11 cellular contexts compared by ENCODE assay signal in the genomic region with DNA sequence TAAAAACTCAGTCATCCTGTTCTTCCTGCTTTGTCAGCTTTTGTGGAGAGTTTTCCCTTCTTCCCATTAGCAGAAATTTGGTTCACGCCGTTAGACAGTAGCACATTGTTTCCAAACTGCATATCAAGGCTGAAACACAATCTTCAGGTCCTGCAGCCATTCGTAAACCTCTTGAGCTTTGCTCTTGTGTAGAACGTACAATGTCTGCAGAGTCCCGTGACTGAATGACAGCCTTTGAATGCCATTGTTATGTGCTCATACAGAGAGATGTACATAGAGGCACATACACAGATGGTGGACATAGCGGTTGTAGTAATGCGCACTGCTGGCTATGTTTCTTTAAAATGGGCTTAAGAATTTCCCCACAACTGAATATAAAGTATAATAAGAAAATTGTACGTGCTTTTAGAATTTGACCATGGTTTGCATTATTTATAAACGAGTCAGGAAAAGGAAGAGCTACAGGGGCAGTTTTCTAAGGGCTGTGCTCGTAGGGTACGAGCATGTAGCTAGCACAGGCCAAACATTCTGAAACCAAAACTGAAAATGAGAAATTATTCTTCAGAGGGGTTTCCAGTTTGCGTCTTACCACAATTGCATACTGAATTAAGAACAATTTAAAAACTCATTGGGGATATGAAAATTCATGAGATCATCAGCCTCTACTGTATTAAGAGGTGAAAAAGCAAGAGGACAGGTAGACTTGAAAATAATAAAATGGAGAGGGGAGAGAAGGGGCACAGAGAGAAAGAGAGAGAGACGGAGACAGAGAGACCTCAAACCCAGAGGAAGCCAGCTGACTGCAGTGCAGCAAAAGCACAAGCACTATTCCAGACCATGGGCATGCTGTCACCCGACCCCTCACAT.
DNase-seq lines count a peak whose midpoint lies in the region; ATAC-seq and TF ChIP-seq lines count a peak whose summit lies in the region.
"Had no signal": no experiment of that assay in that cellular context is flagged by ENCODE, and none has a peak within 500 bp of the region (broad histone marks: within the 10 kb centered on the region; RNA-seq: fewer than 3 reads in every experiment).

No MANE protein-coding gene starts in this region.

- no peaks in the 10 kb centered on the region for H3K36me3 Mint-ChIP-seq in activated naive CD4-positive, alpha-beta T cell treated with anti-CD3 and anti-CD28 coated beads, Interleukin-2, amount 10 ng/mL, durations not matched to agents 7 days and 5 days
- no peaks in the 10 kb centered on the region for H3K36me3 Mint-ChIP-seq in stimulated activated memory B cell treated with anti-CD40 and anti-IgM and Interleukin-4, amounts not matched to agents 10 μg/mL and 1 μg/mL and 100 μg/mL, for 72 hours
- H3K36me3 Mint-ChIP-seq in chondrocyte (ENCODE audit: low read depth), result no peaks in the 10 kb centered on the region

- H3K27me3 Mint-ChIP-seq in activated naive CD4-positive, alpha-beta T cell treated with anti-CD3 and anti-CD28 coated beads, Interleukin-2, amount 10 ng/mL, durations not matched to agents 7 days and 5 days, result peaks cover 3% of the 10 kb centered on the region
- no peaks in the 10 kb centered on the region for H3K27me3 Mint-ChIP-seq in stimulated activated memory B cell treated with anti-CD40 and anti-IgM and Interleukin-4, amounts not matched to agents 10 μg/mL and 1 μg/mL and 100 μg/mL, for 72 hours
- no peaks in the 10 kb centered on the region for H3K27me3 Mint-ChIP-seq in chondrocyte (ENCODE audit: low read depth)

- H3K4me3 Mint-ChIP-seq in activated naive CD4-positive, alpha-beta T cell treated with anti-CD3 and anti-CD28 coated beads, Interleukin-2, amount 10 ng/mL, durations not matched to agents 7 days and 5 days, result no peak overlapping the region
- H3K4me3 Mint-ChIP-seq in stimulated activated memory B cell treated with anti-CD40 and anti-IgM and Interleukin-4, amounts not matched to agents 10 μg/mL and 1 μg/mL and 100 μg/mL, for 72 hours, result peak overlapping the region; percentile 77
- H3K4me3 Mint-ChIP-seq in chondrocyte (ENCODE audit: unreplicated experiment), result no peak overlapping the region
- H3K4me3 Mint-ChIP-seq: nephron had no signal

- ATAC-seq in HG02763 (IDR thresholded peaks at IDR 0.05; ENCODE audit: unreplicated experiment), result peak; percentile 71
- ATAC-seq in stimulated activated memory B cell treated with anti-CD40 and anti-IgM and Interleukin-4, amounts not matched to agents 10 μg/mL and 1 μg/mL and 100 μg/mL, for 72 hours, result peak; percentile 81
- ATAC-seq: HCT116 had no signal

- peaks cover 43% of the 10 kb centered on the region for H3K79me2 ChIP-seq in OCI-LY1 (ENCODE audit: insufficient read depth, low read length)

- CTCF ChIA-PET in activated naive CD4-positive, alpha-beta T cell treated with anti-CD3 and anti-CD28 coated beads, Interleukin-2, amount 10 ng/mL, durations not matched to agents 7 days and 5 days (lab: Charles Lee), result no interaction called here

- H3K36me3 ChIP-seq in OCI-LY1 (ENCODE audit: insufficient read depth, low read length), result peaks cover 9% of the 10 kb centered on the region; the same call in 1 of the 2 replicates

- peak overlapping the region; percentile 94 for H3K27ac ChIP-seq in OCI-LY1 (ENCODE audit: low read depth, low read length, poor library complexity, severe bottlenecking)
- H3K27ac ChIP-seq in caudate nucleus (ENCODE audit: low read depth, low read length), result no peak overlapping the region

- H3K9me3 Mint-ChIP-seq in activated naive CD4-positive, alpha-beta T cell treated with anti-CD3 and anti-CD28 coated beads, Interleukin-2, amount 10 ng/mL, durations not matched to agents 7 days and 5 days, result no peaks in the 10 kb centered on the region
- no peaks in the 10 kb centered on the region for H3K9me3 Mint-ChIP-seq in stimulated activated memory B cell treated with anti-CD40 and anti-IgM and Interleukin-4, amounts not matched to agents 10 μg/mL and 1 μg/mL and 100 μg/mL, for 72 hours
- H3K9me3 Mint-ChIP-seq in chondrocyte (ENCODE audit: low read depth), result no peaks in the 10 kb centered on the region
- H3K9me3 Mint-ChIP-seq: nephron had no signal

- no peaks in the 10 kb centered on the region for H4K20me1 ChIP-seq in OCI-LY1 (ENCODE audit: insufficient read depth, low read length)

- no peaks in the 10 kb centered on the region for H3K9me2 ChIP-seq in OCI-LY1 (ENCODE audit: low read depth, low read length)

- no peaks in the 10 kb centered on the region for H3K9me3 ChIP-seq in OCI-LY1 (ENCODE audit: low read length)

- H3F3A ChIP-seq in OCI-LY1 (ENCODE audit: insufficient read depth, low read length), result no peaks in the 10 kb centered on the region

- TF ChIP-seq CTCF in OCI-LY1 (IDR thresholded peaks at IDR 0.05; ENCODE audit: low read length) (no peak), chondrocyte (IDR thresholded peaks at IDR 0.05) (no peak)

- H3K4me1 ChIP-seq in OCI-LY1 (ENCODE audit: insufficient read depth, low read length, severe bottlenecking), result peaks cover 51% of the 10 kb centered on the region

- H3K27me3 ChIP-seq in OCI-LY1 (ENCODE audit: insufficient read depth, low read length), result no peaks in the 10 kb centered on the region

- H3K4me1 Mint-ChIP-seq in activated naive CD4-positive, alpha-beta T cell treated with anti-CD3 and anti-CD28 coated beads, Interleukin-2, amount 10 ng/mL, durations not matched to agents 7 days and 5 days, result no peaks in the 10 kb centered on the region
- peaks cover 15% of the 10 kb centered on the region for H3K4me1 Mint-ChIP-seq in stimulated activated memory B cell treated with anti-CD40 and anti-IgM and Interleukin-4, amounts not matched to agents 10 μg/mL and 1 μg/mL and 100 μg/mL, for 72 hours
- H3K4me1 Mint-ChIP-seq in chondrocyte (ENCODE audit: low read depth), result peaks cover 33% of the 10 kb centered on the region

- peak overlapping the region; percentile 10 for H3K27ac Mint-ChIP-seq in activated naive CD4-positive, alpha-beta T cell treated with anti-CD3 and anti-CD28 coated beads, Interleukin-2, amount 10 ng/mL, durations not matched to agents 7 days and 5 days
- H3K27ac Mint-ChIP-seq in stimulated activated memory B cell treated with anti-CD40 and anti-IgM and Interleukin-4, amounts not matched to agents 10 μg/mL and 1 μg/mL and 100 μg/mL, for 72 hours, result peak overlapping the region; percentile 84
- no peak overlapping the region for H3K27ac Mint-ChIP-seq in chondrocyte (ENCODE audit: unreplicated experiment)

- H3K9ac ChIP-seq in OCI-LY1 (ENCODE audit: low read length), result peak overlapping the region; percentile 80

- no peak overlapping the region for H2AFZ ChIP-seq in OCI-LY1 (ENCODE audit: low read length)

- no peak for DNase-seq in activated naive CD4-positive, alpha-beta T cell treated with anti-CD3 and anti-CD28 coated beads, Interleukin-2, amount 10 ng/mL, durations not matched to agents 7 days and 5 days
- DNase-seq in activated naive CD4-positive, alpha-beta T cell (lab: John Stamatoyannopoulos, UW), result no peak
- DNase-seq in stimulated activated CD4-positive, alpha-beta T cell treated with anti-CD3 and anti-CD28 coated beads, Interleukin-4, amount 100 ng/mL, for 4 hours, result no peak
- no peak for DNase-seq in chondrocyte (ENCODE audit: low spot score)
- no peak for DNase-seq in caudate nucleus (lab: John Stamatoyannopoulos, UW)
- DNase-seq: AML-193 had no signal

- H3K4me3 ChIP-seq in OCI-LY1 (ENCODE audit: low read depth, low read length, poor library complexity, severe bottlenecking), result peak overlapping the region; percentile 74

- peak overlapping the region; percentile 85 for H3K4me2 ChIP-seq in OCI-LY1 (ENCODE audit: low read length)
